18 cellular contexts compared by ENCODE assay signal in the genomic region with DNA sequence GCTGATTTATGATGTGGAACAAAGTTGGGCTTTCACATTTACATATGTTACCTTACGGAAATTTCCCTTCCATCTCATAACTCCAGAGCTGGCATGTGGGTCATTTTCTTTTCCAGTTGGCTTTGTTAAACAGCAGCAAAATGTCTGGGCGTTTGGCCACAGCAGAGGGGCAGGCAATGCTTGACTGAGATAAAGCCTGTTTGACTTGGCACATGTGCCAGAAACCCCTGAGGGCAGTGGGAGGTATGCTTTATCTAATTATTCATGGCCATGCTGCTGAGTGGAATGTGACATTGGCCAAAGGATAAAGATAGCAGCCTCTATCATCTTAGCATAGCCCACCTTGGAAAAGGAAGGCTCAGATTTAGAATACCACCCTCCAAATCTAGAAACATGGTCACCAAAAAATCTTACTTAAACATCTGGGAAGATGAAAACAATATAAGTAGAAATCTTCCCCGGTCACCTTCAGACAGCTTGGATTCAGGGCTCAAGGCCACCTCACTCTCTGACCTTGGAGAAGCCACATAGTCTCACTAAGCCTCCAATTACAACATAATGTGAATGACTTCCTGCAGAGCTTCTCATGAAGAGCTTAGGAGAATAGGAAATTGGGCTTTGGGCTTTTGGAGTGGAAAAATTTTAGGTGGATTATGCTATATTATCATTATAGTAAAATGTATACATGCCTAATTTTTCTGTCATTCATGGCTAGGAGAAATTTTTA.
DNase-seq lines count a peak whose midpoint lies in the region; ATAC-seq and TF ChIP-seq lines count a peak whose summit lies in the region.
"Had no signal": no experiment of that assay in that cellular context is flagged by ENCODE, and none has a peak within 500 bp of the region (broad histone marks: within the 10 kb centered on the region; RNA-seq: fewer than 3 reads in every experiment).

No MANE protein-coding gene starts in this region.

- H3K27me3 ChIP-seq in right atrium auricular region = no peaks in the 10 kb centered on the region
- H3K27me3 ChIP-seq in body of pancreas = no peaks in the 10 kb centered on the region
- H3K27me3 ChIP-seq in stomach = no peaks in the 10 kb centered on the region
- H3K27me3 ChIP-seq: BLaER1 treated with 17β-estradiol and CSF1 and Interleukin-3, amounts not matched to agents 10 nM and 100 nM had no signal

- no peak overlapping the region for H3K4me2 ChIP-seq in OCI-LY7 (ENCODE audit: low read length)
- H3K4me2 ChIP-seq: BLaER1 treated with 17β-estradiol and CSF1 and Interleukin-3, amounts not matched to agents 10 nM and 100 nM; GM23338 had no signal

- no peak overlapping the region for H3K4me3 ChIP-seq in right atrium auricular region
- no peak overlapping the region for H3K4me3 ChIP-seq in body of pancreas
- H3K4me3 ChIP-seq in stomach = no peak overlapping the region
- H3K4me3 ChIP-seq in OCI-LY7 (ENCODE audit: low read depth, low read length, poor library complexity, severe bottlenecking) = no peak overlapping the region
- H3K4me3 ChIP-seq: BLaER1 treated with 17β-estradiol and CSF1 and Interleukin-3, amounts not matched to agents 10 nM and 100 nM; GM23338 had no signal

- TF ChIP-seq POLR2A in body of pancreas (IDR thresholded peaks at IDR 0.05) = no peak
- no peak for TF ChIP-seq POLR2A in stomach (IDR thresholded peaks at IDR 0.05)

- BruUV-seq in OCI-LY7 (replicated peaks; lab: Mats Ljungman, UMichigan) = no TSS peak

- ATAC-seq in Right ventricle myocardium inferior (peak; percentile 23), body of pancreas (peak; percentile 63)
- ATAC-seq: GM23338; naive thymus-derived CD4-positive, alpha-beta T cell; stimulated activated memory B cell treated with anti-CD40 and anti-IgM and Interleukin-4, amounts not matched to agents 10 μg/mL and 1 μg/mL and 100 μg/mL, for 72 hours had no signal

- no peak overlapping the region for H2AFZ ChIP-seq in OCI-LY7 (ENCODE audit: low read length)
- H2AFZ ChIP-seq: GM23338 had no signal

- intact Hi-C loops in Right ventricle myocardium inferior (cut with DNase I) = no loop called here
- intact Hi-C loops in body of pancreas (cut with DNase I) = no loop called here
- intact Hi-C loops in stomach (cut with DNase I; ENCODE audit: low total_unique reads) = no loop called here
- intact Hi-C loops in OCI-LY7 (cut with micrococcal nuclease; ENCODE audit: unreplicated experiment) = no loop called here

- no peaks in the 10 kb centered on the region for H3K79me2 ChIP-seq in OCI-LY7 (ENCODE audit: insufficient read depth, low read depth, low read length)

- H3K27ac ChIP-seq in right atrium auricular region = peak overlapping the region in 1 of 2 donors; percentile 8
- H3K27ac ChIP-seq in body of pancreas = peak overlapping the region in 2 of 4 donors; percentile 5 to 23
- H3K27ac ChIP-seq in stomach = no peak overlapping the region
- no peak overlapping the region for H3K27ac ChIP-seq in OCI-LY7 (ENCODE audit: low read depth, low read length, poor library complexity, severe bottlenecking)
- H3K27ac ChIP-seq: BLaER1 treated with 17β-estradiol and CSF1 and Interleukin-3, amounts not matched to agents 10 nM and 100 nM; RWPE1 had no signal

- POLR2A ChIA-PET in OCI-LY7 (lab: Charles Lee) = interaction anchor here (1.3 kb wide), 1 partner anchor 18 kb away, joined by 3 read pairs; no protein-coding TSS in a partner anchor

- CTCF ChIA-PET in OCI-LY7 (lab: Charles Lee; ENCODE audit: unreplicated experiment) = no interaction called here

- H3K9me3 ChIP-seq in right atrium auricular region = no peaks in the 10 kb centered on the region
- H3K9me3 ChIP-seq in body of pancreas = no peaks in the 10 kb centered on the region
- no peaks in the 10 kb centered on the region for H3K9me3 ChIP-seq in stomach
- H3K9me3 ChIP-seq in OCI-LY7 (ENCODE audit: low read length) = no peaks in the 10 kb centered on the region
- H3K9me3 ChIP-seq: BLaER1 treated with 17β-estradiol and CSF1 and Interleukin-3, amounts not matched to agents 10 nM and 100 nM had no signal

- no peak for TF ChIP-seq EP300 in stomach (IDR thresholded peaks at IDR 0.05)

- 21% methylated on average over 3 of the region's 3 CpGs for WGBS in body of pancreas, 2 donors
- 25 to 58% (median 43%) methylated on average over 3 of the region's 3 CpGs for WGBS in stomach, 5 donors

- TF ChIP-seq CTCF in right atrium auricular region (IDR thresholded peaks at IDR 0.05) (no peak), body of pancreas (IDR thresholded peaks at IDR 0.05) (no peak), stomach (IDR thresholded peaks at IDR 0.05) (no peak), OCI-LY7 (conservative IDR thresholded peaks at IDR 0.05; ENCODE audit: low read length) (no peak)

- no peaks in the 10 kb centered on the region for H4K20me1 ChIP-seq in OCI-LY7 (ENCODE audit: insufficient read depth, low read length)
- H4K20me1 ChIP-seq: BLaER1 treated with 17β-estradiol and CSF1 and Interleukin-3, amounts not matched to agents 10 nM and 100 nM had no signal

- H3K36me3 ChIP-seq in right atrium auricular region (no peaks in the 10 kb centered on the region), body of pancreas (replicated peaks in 1 of 2; ENCODE audit: insufficient read depth in 1 of 2, low read depth in 2 of 2) (no peaks in the 10 kb centered on the region), stomach (no peaks in the 10 kb centered on the region), OCI-LY7 (ENCODE audit: insufficient read depth, low read length) (no peaks in the 10 kb centered on the region)
- H3K36me3 ChIP-seq: BLaER1 treated with 17β-estradiol and CSF1 and Interleukin-3, amounts not matched to agents 10 nM and 100 nM had no signal

- H3K4me1 ChIP-seq in right atrium auricular region = no peaks in the 10 kb centered on the region
- H3K4me1 ChIP-seq in body of pancreas = peaks cover 17% of the 10 kb centered on the region
- no peaks in the 10 kb centered on the region for H3K4me1 ChIP-seq in stomach
- H3K4me1 ChIP-seq in OCI-LY7 (ENCODE audit: insufficient read depth, low read length, poor library complexity, severe bottlenecking) = no peaks in the 10 kb centered on the region
- H3K4me1 ChIP-seq: BLaER1 treated with 17β-estradiol and CSF1 and Interleukin-3, amounts not matched to agents 10 nM and 100 nM had no signal

- H3K9me2 ChIP-seq in OCI-LY7 (ENCODE audit: insufficient read depth, low read length) = no peaks in the 10 kb centered on the region

- DNase-seq in Right ventricle myocardium inferior (ENCODE audit: missing footprints) = no peak
- no peak for DNase-seq in right atrium auricular region (ENCODE audit: low spot score)
- DNase-seq in NCI-H2081 (lab: John Stamatoyannopoulos, UW) = peak; percentile 84 to 94
- DNase-seq in body of pancreas = peak; percentile 31 to 66 (median 48)
- peak; percentile 70 for DNase-seq in stomach
- DNase-seq in OCI-LY7 (ENCODE audit: low spot score) = no peak
- DNase-seq in stimulated activated naive CD4-positive, alpha-beta T cell treated with Interleukin-2 at 50 U/mL for 16 hours (lab: John Stamatoyannopoulos, UW) = no peak
- DNase-seq: DND-41; head of caudate nucleus; KBM-7; naive thymus-derived CD4-positive, alpha-beta T cell; NCI-H2107; NCI-H510A; stimulated activated CD4-positive, alpha-beta T cell treated with anti-CD3 and anti-CD28 coated beads, Interleukin-4, amount 100 ng/mL, for 1 hour had no signal

Comparison
In these comparisons a context has a peak if more than half of its experiments do, and no peak if none do; other contexts are left out.
1. DNase-seq: peak in NCI-H2081 (2 of 2), body of pancreas (4 of 4) and stomach (single experiment); none in Right ventricle myocardium inferior (single experiment), right atrium auricular region (single experiment), OCI-LY7 (single experiment) and stimulated activated naive CD4-positive, alpha-beta T cell treated with Interleukin-2 at 50 U/mL for 16 hours (single experiment).